ENCODE assay signal across 10 cellular contexts in genomic region chr1:93579891-93580290, GRCh38.
DNase-seq lines count a peak whose midpoint lies in the region; ATAC-seq and TF ChIP-seq lines count a peak whose summit lies in the region.
"Had no signal": no experiment of that assay in that cellular context is flagged by ENCODE, and none has a peak within 500 bp of the region (broad histone marks: within the 10 kb centered on the region; RNA-seq: fewer than 3 reads in every experiment).

No MANE protein-coding gene starts in this region.

- in situ Hi-C loops in astrocyte of the spinal cord (cut with HindIII; ENCODE audit: low sequenced_read_pairs) (no loop called here), GM13977 (cut with MboI; ENCODE audit: low pct_unique_long_range_greater_than_20kb, low sequenced_read_pairs, unreplicated experiment) (no loop called here)

- peaks cover 0 to 6% (median 1%) of the 10 kb centered on the region in 3 donors for H3K27me3 Mint-ChIP-seq in CD14-positive monocyte (ENCODE audit: low read depth in 3 of 3)
- no peaks in the 10 kb centered on the region for H3K27me3 Mint-ChIP-seq in activated CD4-positive, alpha-beta memory T cell treated with anti-CD3 and anti-CD28 coated beads, Interleukin-2, amount 10 ng/mL, durations not matched to agents 7 days and 5 days

- peak overlapping the region in 1 of 7 donors; percentile 10 for H3K27ac Mint-ChIP-seq in CD14-positive monocyte
- no peak overlapping the region for H3K27ac Mint-ChIP-seq in activated CD4-positive, alpha-beta memory T cell treated with anti-CD3 and anti-CD28 coated beads, Interleukin-2, amount 10 ng/mL, durations not matched to agents 7 days and 5 days

- H3K4me2 ChIP-seq in skeletal muscle satellite cell (ENCODE audit: low read length): no peak overlapping the region
- H3K4me2 ChIP-seq: KMS-11 had no signal

- H3K9ac ChIP-seq in skeletal muscle satellite cell (ENCODE audit: low read depth, low read length): peak overlapping the region; percentile 33
- H3K9ac ChIP-seq: KMS-11 had no signal

- no peak overlapping the region for H3K4me3 Mint-ChIP-seq in CD14-positive monocyte
- H3K4me3 Mint-ChIP-seq in activated CD4-positive, alpha-beta memory T cell treated with anti-CD3 and anti-CD28 coated beads, Interleukin-2, amount 10 ng/mL, durations not matched to agents 7 days and 5 days: no peak overlapping the region

- CTCF ChIA-PET in activated CD4-positive, alpha-beta memory T cell treated with anti-CD3 and anti-CD28 coated beads, Interleukin-2, amount 10 ng/mL, durations not matched to agents 7 days and 5 days (lab: Charles Lee): no interaction called here

- no peaks in the 10 kb centered on the region for H3K9me3 ChIP-seq in skeletal muscle satellite cell (replicated peaks; ENCODE audit: low read length)

- H3K9me3 Mint-ChIP-seq in CD14-positive monocyte: peaks cover 0 to 2% (median 0%) of the 10 kb centered on the region in 7 donors
- H3K9me3 Mint-ChIP-seq in activated CD4-positive, alpha-beta memory T cell treated with anti-CD3 and anti-CD28 coated beads, Interleukin-2, amount 10 ng/mL, durations not matched to agents 7 days and 5 days: no peaks in the 10 kb centered on the region

- TF ChIP-seq CTCF in astrocyte of the spinal cord (IDR thresholded peaks at IDR 0.05; ENCODE audit: low read depth, low read length) (no peak), CD14-positive monocyte (IDR thresholded peaks at IDR 0.05) (no peak), GM13977 (IDR thresholded peaks at IDR 0.05; ENCODE audit: extremely low read depth, insufficient read depth, missing control alignments) (no peak)

- POLR2A ChIA-PET in activated CD4-positive, alpha-beta memory T cell treated with anti-CD3 and anti-CD28 coated beads, Interleukin-2, amount 10 ng/mL, durations not matched to agents 7 days and 5 days (lab: Charles Lee): no interaction called here

- intact Hi-C loops in left ventricle myocardium superior (cut with micrococcal nuclease): no loop called here
- intact Hi-C loops in CD14-positive monocyte (cut with micrococcal nuclease): no loop called here

- DNase-seq in GM04504 (ENCODE audit: low read depth) (peak; percentile 79), astrocyte of the spinal cord (ENCODE audit: low read depth, low spot score) (peak; percentile 91), left ventricle myocardium superior (peak; percentile 69), Ammon's horn (ENCODE audit: low spot score) (no peak), CD14-positive monocyte (ENCODE audit: low spot score) (no peak), GM13977 (ENCODE audit: low spot score) (no peak)
- no peak for DNase-seq in activated CD4-positive, alpha-beta memory T cell treated with anti-CD3 and anti-CD28 coated beads, Interleukin-2, amount 10 ng/mL, durations not matched to agents 7 days and 5 days
- DNase-seq: activated naive CD4-positive, alpha-beta T cell treated with anti-CD3 and anti-CD28 coated beads, Interleukin-2, amount 50 U/mL, for 16 hours had no signal

- H3K27me3 ChIP-seq in skeletal muscle satellite cell (ENCODE audit: control insufficient read depth, insufficient read depth, low read length): no peaks in the 10 kb centered on the region

- no peaks in the 10 kb centered on the region for H3K36me3 Mint-ChIP-seq in CD14-positive monocyte
- no peaks in the 10 kb centered on the region for H3K36me3 Mint-ChIP-seq in activated CD4-positive, alpha-beta memory T cell treated with anti-CD3 and anti-CD28 coated beads, Interleukin-2, amount 10 ng/mL, durations not matched to agents 7 days and 5 days (ENCODE audit: low read depth)

- ATAC-seq in left ventricle myocardium superior: peak; percentile 53

- H3K4me3 ChIP-seq in astrocyte of the spinal cord (ENCODE audit: low read depth, low read length): no peak overlapping the region
- H3K4me3 ChIP-seq in skeletal muscle satellite cell (ENCODE audit: low read length): no peak overlapping the region

- H3K4me1 Mint-ChIP-seq in CD14-positive monocyte: no peaks in the 10 kb centered on the region
- no peaks in the 10 kb centered on the region for H3K4me1 Mint-ChIP-seq in activated CD4-positive, alpha-beta memory T cell treated with anti-CD3 and anti-CD28 coated beads, Interleukin-2, amount 10 ng/mL, durations not matched to agents 7 days and 5 days

- peaks cover 95% of the 10 kb centered on the region for H3K36me3 ChIP-seq in skeletal muscle satellite cell (ENCODE audit: insufficient read depth, low read length)

- peaks cover 30% of the 10 kb centered on the region for H3K4me1 ChIP-seq in skeletal muscle satellite cell (ENCODE audit: control insufficient read depth, insufficient read depth, low read length)

Comparison
In these comparisons a context has a peak if more than half of its experiments do, and no peak if none do; other contexts are left out.
1. DNase-seq: peak in GM04504 (single experiment), astrocyte of the spinal cord (single experiment) and left ventricle myocardium superior (single experiment); none in Ammon's horn (single experiment), CD14-positive monocyte (single experiment), GM13977 (single experiment) and activated CD4-positive, alpha-beta memory T cell treated with anti-CD3 and anti-CD28 coated beads, Interleukin-2, amount 10 ng/mL, durations not matched to agents 7 days and 5 days (single experiment).